In genomic region chr1:151547119-151547899, GRCh38 we compare ENCODE assay signal across 8 cellular contexts. TPM values are rescaled to one million over a fixed set of nuclear protein-coding genes. Genes with fewer than 3 reads are reported as not detected.
A peak's percentile ranks its signal among the peaks of the same experiment; 100 is the strongest.
DNase-seq lines count a peak whose midpoint lies in the region; ATAC-seq, FAIRE-seq and TF ChIP-seq lines count a peak whose summit lies in the region.

No MANE protein-coding gene starts in this region.

- no peak overlapping the region for H2AFZ ChIP-seq in astrocyte (ENCODE audit: low read depth, low read length)

- H3K27me3 Mint-ChIP-seq in astrocyte (ENCODE audit: low read depth, unreplicated experiment): no peaks in the 10 kb centered on the region

- H3K27me3 ChIP-seq in HUES64 (ENCODE audit: insufficient read depth, low read length) (no peaks in the 10 kb centered on the region), astrocyte (ENCODE audit: insufficient read depth, low read length) (no peaks in the 10 kb centered on the region), thoracic aorta (replicated peaks; ENCODE audit: insufficient read depth) (no peaks in the 10 kb centered on the region)
- H3K27me3 ChIP-seq in effector memory CD4-positive, alpha-beta T cell (replicated peaks; ENCODE audit: control insufficient read depth, insufficient read depth, low read length, poor library complexity, severe bottlenecking): no peaks in the 10 kb centered on the region

- TF ChIP-seq CTCF in astrocyte (IDR thresholded peaks at IDR 0.05; ENCODE audit: insufficient read depth, low read depth, low read length) (no peak), thoracic aorta (IDR thresholded peaks at IDR 0.05) (no peak)

- no peaks in the 10 kb centered on the region; the same call in 1 of the 2 replicates for H3K36me3 ChIP-seq in HUES64 (ENCODE audit: insufficient read depth, low read length)
- H3K36me3 ChIP-seq in astrocyte (ENCODE audit: insufficient read depth, low read length): no peaks in the 10 kb centered on the region
- H3K36me3 ChIP-seq in thoracic aorta: no peaks in the 10 kb centered on the region
- no peaks in the 10 kb centered on the region for H3K36me3 ChIP-seq in effector memory CD4-positive, alpha-beta T cell (ENCODE audit: control insufficient read depth, insufficient read depth, low read length)

- H3K27ac ChIP-seq in HUES64 (ENCODE audit: low read depth, low read length): peak overlapping the region; percentile 78
- peak overlapping the region; percentile 66 for H3K27ac ChIP-seq in astrocyte (ENCODE audit: low read depth, low read length)
- peak overlapping the region; percentile 34 to 41 for H3K27ac ChIP-seq in thoracic aorta
- no peak overlapping the region for H3K27ac ChIP-seq in effector memory CD4-positive, alpha-beta T cell (ENCODE audit: insufficient read depth, low read length, poor library complexity, severe bottlenecking)

- H3K27ac Mint-ChIP-seq in astrocyte (ENCODE audit: unreplicated experiment): peak overlapping the region; percentile 98

- H3K4me1 Mint-ChIP-seq in astrocyte (ENCODE audit: low read depth, unreplicated experiment): peaks cover 64% of the 10 kb centered on the region

- H3K9me3 ChIP-seq in HUES64 (ENCODE audit: insufficient read depth, low read depth, low read length): no peaks in the 10 kb centered on the region
- H3K9me3 ChIP-seq in astrocyte (ENCODE audit: insufficient read depth, low read depth, low read length): no peaks in the 10 kb centered on the region
- H3K9me3 ChIP-seq in thoracic aorta: no peaks in the 10 kb centered on the region
- no peaks in the 10 kb centered on the region for H3K9me3 ChIP-seq in effector memory CD4-positive, alpha-beta T cell (ENCODE audit: control insufficient read depth, low read length)

- WGBS in HUES64: 57% methylated on average over 7 of the region's 7 CpGs

- H3K79me2 ChIP-seq in astrocyte (ENCODE audit: insufficient read depth, low read length): peaks cover 71% of the 10 kb centered on the region

- peak; percentile 96 for DNase-seq in astrocyte (ENCODE audit: low read depth)
- peak; percentile 79 for DNase-seq in iPS-NIHi11 (ENCODE audit: low spot score)
- DNase-seq in thoracic aorta (ENCODE audit: low spot score): no peak
- no peak for DNase-seq in pons (ENCODE audit: low spot score)
- DNase-seq in effector memory CD4-positive, alpha-beta T cell: no peak
- no peak for DNase-seq in cortex of kidney (lab: John Stamatoyannopoulos, UW)

- peaks cover 27% of the 10 kb centered on the region for H3K36me3 Mint-ChIP-seq in astrocyte (ENCODE audit: low read depth, unreplicated experiment)

- ATAC-seq in thoracic aorta (ENCODE audit: insufficient number of reproducible peaks, low FRiP score, low read depth) (peak; percentile 93), HG02763 (IDR thresholded peaks at IDR 0.05; ENCODE audit: unreplicated experiment) (no peak)

- no peaks in the 10 kb centered on the region for H3K9me3 Mint-ChIP-seq in astrocyte (ENCODE audit: unreplicated experiment)

- H3K9ac ChIP-seq in HUES64 (ENCODE audit: low read depth, low read length): peak overlapping the region; percentile 16; the same call in 1 of the 2 replicates
- H3K9ac ChIP-seq in astrocyte (ENCODE audit: low read length): peak overlapping the region; percentile 31

- peak; percentile 83 for FAIRE-seq in astrocyte (lab: Jason Lieb, UNC)

- peak overlapping the region; percentile 74 for H3K4me2 ChIP-seq in astrocyte (ENCODE audit: low read length)

- no peak overlapping the region for H3K4me3 ChIP-seq in HUES64 (ENCODE audit: low read length)
- H3K4me3 ChIP-seq in astrocyte (ENCODE audit: insufficient read depth, low read depth, low read length): no peak overlapping the region
- peak overlapping the region; percentile 55 for H3K4me3 ChIP-seq in thoracic aorta
- H3K4me3 ChIP-seq in effector memory CD4-positive, alpha-beta T cell (ENCODE audit: insufficient read depth, low read depth, low read length, poor library complexity, severe bottlenecking): no peak overlapping the region

- H3K4me1 ChIP-seq in HUES64 (ENCODE audit: insufficient read depth, low read length) (peaks cover 25% of the 10 kb centered on the region), astrocyte (ENCODE audit: insufficient read depth, low read length) (peaks cover 39% of the 10 kb centered on the region), thoracic aorta (ENCODE audit: control insufficient read depth in 1 of 2, low read depth in 2 of 2) (peaks cover 2 to 25% of the 10 kb centered on the region in 2 donors)
- no peaks in the 10 kb centered on the region for H3K4me1 ChIP-seq in effector memory CD4-positive, alpha-beta T cell (ENCODE audit: control insufficient read depth, insufficient read depth, low read length, poor library complexity, severe bottlenecking)

- H4K20me1 ChIP-seq in astrocyte (ENCODE audit: insufficient read depth, low read length): peaks cover 65% of the 10 kb centered on the region

- H3K4me3 Mint-ChIP-seq in astrocyte (ENCODE audit: unreplicated experiment): peak overlapping the region; percentile 72

RNA-seq across cellular contexts. Expression of gene TUFT1, which starts 7.2 kb away (rescaled TPM):
- 5.5 TPM for polyA plus RNA-seq in HUES64 (2013, experiment 1 of 2)
- 6.3 TPM for polyA plus RNA-seq in HUES64 (2013, experiment 2 of 2)
- 74.1 and 90.6 TPM in 2 replicates for total RNA-seq in astrocyte
- total RNA-seq in thoracic aorta: 10 to 100 TPM in 1 of 2 donors, 1 to 10 TPM in 1; 4.9 to 10.7 TPM

RNA-seq across cellular contexts. Expression of gene CGN, which starts 36.1 kb away (rescaled TPM):
- polyA plus RNA-seq in HUES64 (2013, experiment 1 of 2): 15.1 TPM
- 16.2 TPM for polyA plus RNA-seq in HUES64 (2013, experiment 2 of 2)
- total RNA-seq in astrocyte (8.8 and 8.9 TPM in 2 replicates), thoracic aorta (1 to 10 TPM in 1 of 2 donors, not detected in 1; 2.3 TPM)

Comparison
In these comparisons a context has a peak if more than half of its experiments do, and no peak if none do; other contexts are left out.
1. DNase-seq: peak in astrocyte (single experiment) and iPS-NIHi11 (single experiment); none in thoracic aorta (single experiment), pons (single experiment), effector memory CD4-positive, alpha-beta T cell (0 of 3) and cortex of kidney (single experiment).